19 cellular contexts compared by ENCODE assay signal in genomic region chr17:4744999-4745969, GRCh38. TPM values are rescaled to one million over a fixed set of nuclear protein-coding genes. Genes with fewer than 3 reads are reported as not detected.
DNase-seq lines count a peak whose midpoint lies in the region; ATAC-seq and TF ChIP-seq lines count a peak whose summit lies in the region.
"Had no signal": no experiment of that assay in that cellular context is flagged by ENCODE, and none has a peak within 500 bp of the region (broad histone marks: within the 10 kb centered on the region; RNA-seq: fewer than 3 reads in every experiment).

No MANE protein-coding gene starts in this region.

- TF ChIP-seq CTCF in OCI-LY7 (conservative IDR thresholded peaks at IDR 0.05; ENCODE audit: low read length) = no peak

- no peaks in the 10 kb centered on the region for H3K36me3 ChIP-seq in OCI-LY7 (ENCODE audit: insufficient read depth, low read length)
- H3K36me3 ChIP-seq: suprapubic skin had no signal

- H3K4me1 ChIP-seq in right cardiac atrium (ENCODE audit: control insufficient read depth, insufficient read depth, low read length) (peaks cover 2% of the 10 kb centered on the region), OCI-LY7 (ENCODE audit: insufficient read depth, low read length, poor library complexity, severe bottlenecking) (peaks cover 8% of the 10 kb centered on the region)
- H3K4me1 ChIP-seq: parathyroid adenoma had no signal

- no peak overlapping the region for H2AFZ ChIP-seq in OCI-LY7 (ENCODE audit: low read length)
- H2AFZ ChIP-seq: parathyroid adenoma had no signal

- peaks cover 44% of the 10 kb centered on the region for H3K27me3 Mint-ChIP-seq in dendritic cell treated with granulocyte-macrophage colony-stimulating factor and Interleukin-4, amounts not matched to agents 40 ng/mL and 50 ng/mL, for 4 days
- peaks cover 80% of the 10 kb centered on the region for H3K27me3 Mint-ChIP-seq in stimulated activated memory B cell treated with anti-CD40 and anti-IgM and Interleukin-4, amounts not matched to agents 10 μg/mL and 1 μg/mL and 100 μg/mL, for 72 hours

- POLR2A ChIA-PET in OCI-LY7 (lab: Charles Lee) = no interaction called here

- no peak overlapping the region for H3K27ac ChIP-seq in right cardiac atrium (ENCODE audit: low read length)
- H3K27ac ChIP-seq in OCI-LY7 (ENCODE audit: low read depth, low read length, poor library complexity, severe bottlenecking) = no peak overlapping the region
- H3K27ac ChIP-seq: dorsolateral prefrontal cortex, parathyroid adenoma, suprapubic skin had no signal

- no TSS peak for BruUV-seq in OCI-LY7 (replicated peaks; lab: Mats Ljungman, UMichigan)

- H3K79me2 ChIP-seq in OCI-LY7 (ENCODE audit: insufficient read depth, low read depth, low read length) = no peaks in the 10 kb centered on the region
- H3K79me2 ChIP-seq: parathyroid adenoma had no signal

- H3K4me3 Mint-ChIP-seq in dendritic cell treated with granulocyte-macrophage colony-stimulating factor and Interleukin-4, amounts not matched to agents 40 ng/mL and 50 ng/mL, for 4 days = no peak overlapping the region
- no peak overlapping the region for H3K4me3 Mint-ChIP-seq in stimulated activated memory B cell treated with anti-CD40 and anti-IgM and Interleukin-4, amounts not matched to agents 10 μg/mL and 1 μg/mL and 100 μg/mL, for 72 hours

- H3K4me3 ChIP-seq in right cardiac atrium (ENCODE audit: low read length) = no peak overlapping the region
- no peak overlapping the region for H3K4me3 ChIP-seq in OCI-LY7 (ENCODE audit: low read depth, low read length, poor library complexity, severe bottlenecking)
- H3K4me3 ChIP-seq: suprapubic skin had no signal

- no peaks in the 10 kb centered on the region for H4K20me1 ChIP-seq in OCI-LY7 (ENCODE audit: insufficient read depth, low read length)

- no peak overlapping the region for H3K4me2 ChIP-seq in OCI-LY7 (ENCODE audit: low read length)

- H3K27ac Mint-ChIP-seq in dendritic cell treated with granulocyte-macrophage colony-stimulating factor and Interleukin-4, amounts not matched to agents 40 ng/mL and 50 ng/mL, for 4 days = peak overlapping the region; percentile 68
- H3K27ac Mint-ChIP-seq in stimulated activated memory B cell treated with anti-CD40 and anti-IgM and Interleukin-4, amounts not matched to agents 10 μg/mL and 1 μg/mL and 100 μg/mL, for 72 hours = no peak overlapping the region

- H3K9me3 ChIP-seq in right cardiac atrium (ENCODE audit: control insufficient read depth, low read length) = no peaks in the 10 kb centered on the region
- H3K9me3 ChIP-seq in OCI-LY7 (ENCODE audit: low read length) = no peaks in the 10 kb centered on the region
- H3K9me3 ChIP-seq: suprapubic skin had no signal

- no peaks in the 10 kb centered on the region for H3K9me2 ChIP-seq in OCI-LY7 (ENCODE audit: insufficient read depth, low read length)

- H3K27me3 ChIP-seq in right cardiac atrium (ENCODE audit: control insufficient read depth, insufficient read depth) = no peaks in the 10 kb centered on the region

- 15% methylated on average over 51 of the region's 51 CpGs for WGBS in right cardiac atrium

- ATAC-seq in right cardiac atrium (peak; percentile 18 to 35), Right ventricle myocardium inferior (no peak)
- peak; percentile 5 for ATAC-seq in stimulated activated memory B cell treated with anti-CD40 and anti-IgM and Interleukin-4, amounts not matched to agents 10 μg/mL and 1 μg/mL and 100 μg/mL, for 72 hours

- H3K36me3 Mint-ChIP-seq in dendritic cell treated with granulocyte-macrophage colony-stimulating factor and Interleukin-4, amounts not matched to agents 40 ng/mL and 50 ng/mL, for 4 days (ENCODE audit: low read depth) = peaks cover 5% of the 10 kb centered on the region
- H3K36me3 Mint-ChIP-seq in stimulated activated memory B cell treated with anti-CD40 and anti-IgM and Interleukin-4, amounts not matched to agents 10 μg/mL and 1 μg/mL and 100 μg/mL, for 72 hours = no peaks in the 10 kb centered on the region

- CTCF ChIA-PET in OCI-LY7 (lab: Charles Lee; ENCODE audit: unreplicated experiment) = no interaction called here

- intact Hi-C loops in right cardiac atrium (cut with DNase I) = no loop called here
- intact Hi-C loops in Right ventricle myocardium inferior (cut with DNase I) = no loop called here
- intact Hi-C loops in dendritic cell treated with granulocyte-macrophage colony-stimulating factor and Interleukin-4, amounts not matched to agents 40 ng/mL and 50 ng/mL, for 4 days (cut with micrococcal nuclease) = no loop called here
- intact Hi-C loops in OCI-LY7 (cut with micrococcal nuclease; ENCODE audit: unreplicated experiment) = no loop called here

- peaks cover 54% of the 10 kb centered on the region for H3K4me1 Mint-ChIP-seq in dendritic cell treated with granulocyte-macrophage colony-stimulating factor and Interleukin-4, amounts not matched to agents 40 ng/mL and 50 ng/mL, for 4 days (ENCODE audit: low read depth)
- peaks cover 35% of the 10 kb centered on the region for H3K4me1 Mint-ChIP-seq in stimulated activated memory B cell treated with anti-CD40 and anti-IgM and Interleukin-4, amounts not matched to agents 10 μg/mL and 1 μg/mL and 100 μg/mL, for 72 hours

- no peaks in the 10 kb centered on the region for H3K9me3 Mint-ChIP-seq in dendritic cell treated with granulocyte-macrophage colony-stimulating factor and Interleukin-4, amounts not matched to agents 40 ng/mL and 50 ng/mL, for 4 days
- H3K9me3 Mint-ChIP-seq in stimulated activated memory B cell treated with anti-CD40 and anti-IgM and Interleukin-4, amounts not matched to agents 10 μg/mL and 1 μg/mL and 100 μg/mL, for 72 hours = no peaks in the 10 kb centered on the region

- DNase-seq in right cardiac atrium = peak in 1 of 3 donors; percentile 62
- DNase-seq in Right ventricle myocardium inferior (ENCODE audit: missing footprints) = no peak
- DNase-seq in left kidney (ENCODE audit: low read depth, low spot score) = peak; percentile 50
- DNase-seq in OCI-LY7 (ENCODE audit: low spot score) = no peak
- no peak for DNase-seq in AML-193 (lab: John Stamatoyannopoulos, UW)
- DNase-seq in NCI-H524 treated with DMSO at 0.1 percent for 48 hours (lab: John Stamatoyannopoulos, UW) = no peak
- DNase-seq: activated T-cell treated with anti-CD3 and anti-CD28 coated beads, Interleukin-2, amount 50 U/mL, for 1 hour; DMS 273 treated with DMSO at 0.1 percent for 48 hours; dorsolateral prefrontal cortex; NCI-H187; NCI-H748 treated with DMSO at 0.1 percent for 48 hours; stimulated activated CD4-positive, alpha-beta T cell treated with anti-CD3 and anti-CD28 coated beads, Interleukin-15, amount 100 ng/mL, for 24 hours; T-helper 2 cell had no signal

RNA-seq across cellular contexts. Expression of gene CXCL16, which starts 5.6 kb away (rescaled TPM):
- total RNA-seq in right cardiac atrium (1 to 10 TPM; 5.0 to 6.3 (median 5.5) TPM), Right ventricle myocardium inferior (3.9 TPM), OCI-LY7 (2022) (not detected in 2 replicates)
- 2.5 TPM for polyA plus RNA-seq in right cardiac atrium
- total RNA-seq in OCI-LY7 (2014; rRNA removed; shearing (Covaris generic)) = not detected in 2 replicates

RNA-seq across cellular contexts. Expression of gene ZMYND15, which starts 5.7 kb away (rescaled TPM):
- total RNA-seq in right cardiac atrium (under 1 TPM; 0.20 to 0.53 (median 0.33) TPM), Right ventricle myocardium inferior (0.11 TPM), OCI-LY7 (2022) (not detected in 2 replicates)
- 0.23 TPM for polyA plus RNA-seq in right cardiac atrium
- total RNA-seq in OCI-LY7 (2014; rRNA removed; shearing (Covaris generic)) = not detected in 2 replicates

RNA-seq across cellular contexts. Expression of gene MED11, which starts 14.1 kb away (rescaled TPM):
- 10 to 100 TPM; 17.8 to 21.6 (median 21.0) TPM for total RNA-seq in right cardiac atrium
- 47.6 TPM for polyA plus RNA-seq in right cardiac atrium
- 17.2 TPM for total RNA-seq in Right ventricle myocardium inferior
- total RNA-seq in OCI-LY7 (2014; rRNA removed; shearing (Covaris generic)) = 35.3 and 35.9 TPM in 2 replicates
- 19.0 and 19.2 TPM in 2 replicates for total RNA-seq in OCI-LY7 (2022)

RNA-seq across cellular contexts. Expression of gene TM4SF5, which starts 26.4 kb away (rescaled TPM):
- total RNA-seq in right cardiac atrium (not detected), Right ventricle myocardium inferior (not detected), OCI-LY7 (2022) (not detected in 2 replicates)
- not detected for polyA plus RNA-seq in right cardiac atrium
- not detected in 2 replicates for total RNA-seq in OCI-LY7 (2014; rRNA removed; shearing (Covaris generic))
- total RNA-seq: dorsolateral prefrontal cortex, LHCN-M2, mononuclear cell, suprapubic skin had no signal

RNA-seq across cellular contexts. Expression of gene ARRB2, which starts 34.9 kb away (rescaled TPM):
- total RNA-seq in right cardiac atrium (10 to 100 TPM; 21.6 to 35.1 (median 25.5) TPM), Right ventricle myocardium inferior (28.3 TPM), OCI-LY7 (2022) (84.9 and 96.1 TPM in 2 replicates)
- 17.0 TPM for polyA plus RNA-seq in right cardiac atrium
- total RNA-seq in OCI-LY7 (2014; rRNA removed; shearing (Covaris generic)) = 49.8 and 56.7 TPM in 2 replicates
